Comparison of ENCODE assay signal across 17 cellular contexts in the genomic region with DNA sequence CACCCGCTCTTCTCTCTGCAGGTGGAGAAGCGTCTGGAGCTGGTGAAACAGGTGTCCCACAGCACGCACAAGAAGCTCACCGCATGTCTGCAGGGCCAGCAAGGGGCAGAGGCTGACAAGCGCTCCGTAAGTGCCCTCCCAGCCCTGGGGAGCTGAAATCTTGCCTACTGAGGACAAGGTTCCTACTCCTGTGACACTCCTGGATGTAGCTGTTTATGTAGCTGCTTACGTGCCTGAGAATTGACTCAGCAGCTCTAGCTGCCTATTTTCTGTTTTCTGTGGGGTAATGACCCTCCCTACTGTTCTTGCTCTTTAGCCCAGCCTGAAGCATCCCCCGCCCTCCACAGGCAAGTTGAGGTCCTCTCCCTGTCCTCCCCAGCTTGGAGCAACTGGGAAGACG.
"Had no signal": no experiment of that assay in that cellular context is flagged by ENCODE, and none has a peak within 500 bp of the region (broad histone marks: within the 10 kb centered on the region; RNA-seq: fewer than 3 reads in every experiment).

No MANE protein-coding gene starts in this region.

- H3K27ac ChIP-seq: foreskin keratinocyte, spleen, testis, tibial nerve, upper lobe of right lung, vagina had no signal

- H3K4me1 ChIP-seq: foreskin keratinocyte, spleen, testis, tibial nerve, upper lobe of right lung, vagina had no signal

- H3K4me1 Mint-ChIP-seq: naive thymus-derived CD4-positive, alpha-beta T cell; stimulated activated naive B cell treated with anti-CD40 and anti-IgM and Interleukin-4, amounts not matched to agents 10 μg/mL and 1 μg/mL and 100 μg/mL, for 72 hours; stimulated activated naive CD8-positive, alpha-beta T cell treated with anti-CD3 and anti-CD28 coated beads, Interleukin-15, amount 100 ng/mL, for 72 hours had no signal

- H3K4me3 ChIP-seq: spleen, testis, tibial nerve, upper lobe of right lung, vagina had no signal

- H3K36me3 ChIP-seq: spleen, tibial nerve, upper lobe of right lung, vagina had no signal

- H3K27ac Mint-ChIP-seq: endodermal cell; naive thymus-derived CD4-positive, alpha-beta T cell; stimulated activated naive B cell treated with anti-CD40 and anti-IgM and Interleukin-4, amounts not matched to agents 10 μg/mL and 1 μg/mL and 100 μg/mL, for 72 hours; stimulated activated naive CD8-positive, alpha-beta T cell treated with anti-CD3 and anti-CD28 coated beads, Interleukin-15, amount 100 ng/mL, for 72 hours had no signal

- H3K4me3 Mint-ChIP-seq: endodermal cell; naive thymus-derived CD4-positive, alpha-beta T cell; stimulated activated naive B cell treated with anti-CD40 and anti-IgM and Interleukin-4, amounts not matched to agents 10 μg/mL and 1 μg/mL and 100 μg/mL, for 72 hours; stimulated activated naive CD8-positive, alpha-beta T cell treated with anti-CD3 and anti-CD28 coated beads, Interleukin-15, amount 100 ng/mL, for 72 hours had no signal

- H3K27me3 ChIP-seq: foreskin keratinocyte, spleen, testis, tibial nerve, upper lobe of right lung, vagina had no signal

- H3K9me3 ChIP-seq: testis, upper lobe of right lung, vagina had no signal

- DNase-seq: effector CD4-positive, alpha-beta T cell; endodermal cell; erythroblast; foreskin keratinocyte; kidney glomerular epithelial cell; naive thymus-derived CD4-positive, alpha-beta T cell; posterior cingulate gyrus; spleen; stimulated activated CD4-positive, alpha-beta T cell treated with anti-CD3 and anti-CD28 coated beads, Interleukin-15, amount 100 ng/mL, for 24 hours; stimulated activated CD4-positive, alpha-beta T cell treated with anti-CD3 and anti-CD28 coated beads, Interleukin-2, amount 100 ng/mL, for 24 hours; stimulated activated CD4-positive, alpha-beta T cell treated with anti-CD3 and anti-CD28 coated beads, Interleukin-4, amount 100 ng/mL, for 4 hours; stimulated activated naive B cell treated with anti-CD40 and anti-IgM and Interleukin-4, amounts not matched to agents 10 μg/mL and 1 μg/mL and 100 μg/mL, for 72 hours; stimulated activated naive CD8-positive, alpha-beta T cell treated with anti-CD3 and anti-CD28 coated beads, Interleukin-15, amount 100 ng/mL, for 72 hours; testis; upper lobe of right lung had no signal

- H3K27me3 Mint-ChIP-seq: stimulated activated naive B cell treated with anti-CD40 and anti-IgM and Interleukin-4, amounts not matched to agents 10 μg/mL and 1 μg/mL and 100 μg/mL, for 72 hours; stimulated activated naive CD8-positive, alpha-beta T cell treated with anti-CD3 and anti-CD28 coated beads, Interleukin-15, amount 100 ng/mL, for 72 hours had no signal
